1 cellular context compared by ENCODE assay signal in genomic region chr11:119121008-119121810, GRCh38.
A peak's percentile ranks its signal among the peaks of the same experiment; 100 is the strongest.
TF ChIP-seq lines count a peak whose summit lies in the region.

TSS of gene HINFP (plus strand) at chr11:119121580. CDS start at chr11:119126945, 5,365 bp downstream.

TF ChIP-seq in K562, 482 proteins besides CTCF, POLR2A, EP300 and RAD21 (continued from another document and continues in another):
- TF ChIP-seq ZBTB40 (IDR thresholded peaks at IDR 0.05) (peak; percentile 87), ZBTB40 (CRISPR knock-in tag; IDR thresholded peaks at IDR 0.05) (no peak), AFF4 (CRISPR knock-in tag; IDR thresholded peaks at IDR 0.05) (0 out of 2 replicates have a peak, but pooled peaks have one; percentile 77), KLF1 (tag; IDR thresholded peaks at IDR 0.05) (no peak), TSC22D4 (tag; IDR thresholded peaks at IDR 0.05) (no peak), ZNF224 (CRISPR knock-in tag; IDR thresholded peaks at IDR 0.05) (peak; percentile 88), CTBP1 (IDR thresholded peaks at IDR 0.05; ENCODE audit: borderline replicate concordance) (peak; percentile 15), DPF2 (IDR thresholded peaks at IDR 0.05) (peak; percentile 72; the same call in 1 of the 2 replicates), MTA1 (IDR thresholded peaks at IDR 0.05; ENCODE audit: borderline replicate concordance) (peak; percentile 50; the same call in 1 of the 2 replicates), POLR3A (IDR thresholded peaks at IDR 0.05; ENCODE audit: borderline replicate concordance, extremely low read depth, insufficient read depth, insufficient read length) (no peak), ZNF444 (CRISPR knock-in tag; IDR thresholded peaks at IDR 0.05) (no peak), SMAD1 (IDR thresholded peaks at IDR 0.05; ENCODE audit: low read depth, low read length, partially characterized antibody) (peak; percentile 35), ZNF316 (IDR thresholded peaks at IDR 0.05) (no peak), NR2F6 (CRISPR knock-in tag; IDR thresholded peaks at IDR 0.05) (no peak), LCOR (CRISPR knock-in tag; IDR thresholded peaks at IDR 0.05) (peak; percentile 82; the same call in 1 of the 2 replicates), NRF1 (conservative IDR thresholded peaks at IDR 0.05 in 1 of 2, IDR thresholded peaks at IDR 0.05 in 1 of 2) (peak; percentile 99 to 100), STAG1 (CRISPR knock-in tag; IDR thresholded peaks at IDR 0.05; ENCODE audit: borderline replicate concordance) (no peak), ZNF407 (IDR thresholded peaks at IDR 0.05; ENCODE audit: low read depth) (peak; percentile 29; the same call in 1 of the 2 replicates), NFRKB (IDR thresholded peaks at IDR 0.05; ENCODE audit: low read depth) (no peak; the same call in 1 of the 2 replicates), ZNF24 (IDR thresholded peaks at IDR 0.05) (peak; percentile 70), ZNF639 (CRISPR knock-in tag; conservative IDR thresholded peaks at IDR 0.05 in 1 of 2, IDR thresholded peaks at IDR 0.05 in 1 of 2) (0 out of 4 replicates have a peak, but pooled peaks of 1 of the 2 experiments have one; percentile 31), HMGN3 (IDR thresholded peaks at IDR 0.05; ENCODE audit: borderline replicate concordance, extremely low read depth, insufficient read length, low read depth, low read length) (peak; percentile 36), ZNF217 (CRISPR knock-in tag; IDR thresholded peaks at IDR 0.05) (peak; percentile 26; the same call in 1 of the 2 replicates), ETS1 (conservative IDR thresholded peaks at IDR 0.05; ENCODE audit: control insufficient read depth, low read depth, low read length) (0 out of 2 replicates have a peak, but pooled peaks have one; percentile 8), POLR2G (IDR thresholded peaks at IDR 0.05; ENCODE audit: low read depth, low read length) (peak; percentile 85), GABPB1 (CRISPR knock-in tag; IDR thresholded peaks at IDR 0.05) (peak; percentile 88), HNRNPLL (IDR thresholded peaks at IDR 0.05; ENCODE audit: low read depth, low read length, poor library complexity, severe bottlenecking) (peak; percentile 95), ARID3B (CRISPR knock-in tag; IDR thresholded peaks at IDR 0.05; ENCODE audit: borderline replicate concordance) (no peak), KAT8 (IDR thresholded peaks at IDR 0.05; ENCODE audit: low read depth) (no peak), KHSRP (IDR thresholded peaks at IDR 0.05) (0 out of 2 replicates have a peak, but pooled peaks have one; percentile 8)
